22 cellular contexts compared by ENCODE assay signal in genomic region chr13:110957931-110958330, GRCh38.
"Had no signal": no experiment of that assay in that cellular context is flagged by ENCODE, and none has a peak within 500 bp of the region (broad histone marks: within the 10 kb centered on the region; RNA-seq: fewer than 3 reads in every experiment).

No MANE protein-coding gene starts in this region.

- H3K4me1 ChIP-seq: body of pancreas, SJCRH30 had no signal

- H3K27me3 ChIP-seq: body of pancreas, SJCRH30 had no signal

- H3K4me1 Mint-ChIP-seq: activated naive CD4-positive, alpha-beta T cell treated with anti-CD3 and anti-CD28 coated beads, Interleukin-2, amount 50 U/mL, for 24 hours; central memory CD8-positive, alpha-beta T cell had no signal

- H3K36me3 ChIP-seq: SJCRH30 had no signal

- H3K9me3 Mint-ChIP-seq: central memory CD8-positive, alpha-beta T cell had no signal

- H3K4me3 Mint-ChIP-seq: activated CD4-positive, alpha-beta memory T cell treated with anti-CD3 and anti-CD28 coated beads, Interleukin-2, amount 10 ng/mL, durations not matched to agents 7 days and 5 days; activated CD4-positive, alpha-beta T cell treated with anti-CD3 and anti-CD28 coated beads for 36 hours; activated naive CD4-positive, alpha-beta T cell treated with anti-CD3 and anti-CD28 coated beads, Interleukin-2, amount 50 U/mL, for 24 hours; central memory CD8-positive, alpha-beta T cell had no signal

- H3K27ac Mint-ChIP-seq: activated CD4-positive, alpha-beta memory T cell treated with anti-CD3 and anti-CD28 coated beads, Interleukin-2, amount 10 ng/mL, durations not matched to agents 7 days and 5 days; activated CD4-positive, alpha-beta T cell treated with anti-CD3 and anti-CD28 coated beads for 36 hours; activated naive CD4-positive, alpha-beta T cell treated with anti-CD3 and anti-CD28 coated beads, Interleukin-2, amount 50 U/mL, for 24 hours had no signal

- H3K9me3 ChIP-seq: body of pancreas, SJCRH30 had no signal

- H3K4me3 ChIP-seq: body of pancreas, SJCRH30 had no signal

- H3K27me3 Mint-ChIP-seq: activated CD4-positive, alpha-beta memory T cell treated with anti-CD3 and anti-CD28 coated beads, Interleukin-2, amount 10 ng/mL, durations not matched to agents 7 days and 5 days; activated naive CD4-positive, alpha-beta T cell treated with anti-CD3 and anti-CD28 coated beads, Interleukin-2, amount 50 U/mL, for 24 hours had no signal

- H3K4me2 ChIP-seq: SK-N-SH had no signal

- H3K27ac ChIP-seq: body of pancreas, SJCRH30, VCaP had no signal

- H3K9me2 ChIP-seq: SK-N-SH had no signal

- DNase-seq: activated CD4-positive, alpha-beta memory T cell treated with anti-CD3 and anti-CD28 coated beads, Interleukin-2, amount 10 ng/mL, durations not matched to agents 7 days and 5 days; activated CD4-positive, alpha-beta T cell treated with anti-CD3 and anti-CD28 coated beads for 36 hours; activated CD4-positive, alpha-beta T cell treated with anti-CD3 and anti-CD28 coated beads, Interleukin-2, amount 50 U/mL, for 1 hour; activated CD8-positive, alpha-beta memory T cell treated with anti-CD3 and anti-CD28 coated beads, Interleukin-2, amount 50 U/mL, for 48 hours; activated naive CD4-positive, alpha-beta T cell; activated T-cell treated with anti-CD3 and anti-CD28 coated beads, Interleukin-2, amount 50 U/mL, for 1 hour; aorta; body of pancreas; NCI-H1048; NCI-H146; NCI-H187 treated with DMSO at 0.1 percent for 48 hours; NCI-H2171; NCI-H2227 treated with DMSO at 0.1 percent for 48 hours; NCI-H446 treated with DMSO at 0.1 percent for 48 hours; Right ventricle myocardium superior; RPMI8226; SJCRH30; SK-N-SH; T-helper 1 cell had no signal
